In the genomic region with DNA sequence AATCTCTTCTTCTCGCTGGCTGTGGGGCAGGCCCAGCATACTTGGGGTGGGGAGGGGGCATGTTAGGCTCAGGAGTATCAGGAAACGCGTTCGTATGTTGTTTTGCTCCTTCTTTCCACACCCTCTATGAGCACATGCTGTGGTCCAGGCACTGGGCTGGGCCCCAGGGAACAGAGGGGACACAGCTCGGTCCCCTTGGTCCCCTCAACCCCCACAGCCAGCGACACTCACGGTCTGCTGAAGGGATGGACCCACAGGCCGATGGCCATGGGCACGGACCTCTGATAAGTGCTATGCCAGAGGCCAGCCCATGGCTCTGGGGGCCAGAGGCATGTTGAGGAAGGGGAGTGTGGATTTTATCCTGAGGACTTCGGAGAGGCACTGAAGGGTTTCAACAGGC, we compare ENCODE assay signal across 19 cellular contexts. TPM values are rescaled to one million over a fixed set of nuclear protein-coding genes. Genes with fewer than 3 reads are reported as not detected.
A peak's percentile ranks its signal among the peaks of the same experiment; 100 is the strongest.
DNase-seq lines count a peak whose midpoint lies in the region; ATAC-seq, FAIRE-seq and TF ChIP-seq lines count a peak whose summit lies in the region.
"Had no signal": no experiment of that assay in that cellular context is flagged by ENCODE, and none has a peak within 500 bp of the region (broad histone marks: within the 10 kb centered on the region; RNA-seq: fewer than 3 reads in every experiment).

No MANE protein-coding gene starts in this region.

- no peaks in the 10 kb centered on the region for H3K27me3 ChIP-seq in lower lobe of right lung (ENCODE audit: low read depth)
- no peaks in the 10 kb centered on the region for H3K27me3 ChIP-seq in stomach

- FAIRE-seq in HTR-8/SVneo (lab: Jason Lieb, UNC) = no peak
- FAIRE-seq: A549, D721Med, G401.6, GM12891, H1 had no signal

- peaks cover 7% of the 10 kb centered on the region for H3K36me3 ChIP-seq in lower lobe of right lung
- H3K36me3 ChIP-seq in stomach = no peaks in the 10 kb centered on the region
- H3K36me3 ChIP-seq: HAP-1 had no signal

- TF ChIP-seq POLR2A in stomach (IDR thresholded peaks at IDR 0.05) = no peak

- 82 to 89% (median 84%) methylated on average over 6 to 10 of the region's 10 CpGs for WGBS in stomach, 5 donors

- H3K9me3 ChIP-seq in lower lobe of right lung (peaks cover 11% of the 10 kb centered on the region), stomach (peaks cover 0 to 20% (median 15%) of the 10 kb centered on the region in 4 donors)
- H3K9me3 ChIP-seq: Caco-2 had no signal

- H3K27ac ChIP-seq in lower lobe of right lung = peak overlapping the region; percentile 6
- no peak overlapping the region for H3K27ac ChIP-seq in stomach
- H3K27ac ChIP-seq: 22Rv1, A549, C4-2B had no signal

- no peak for ATAC-seq in lower lobe of right lung
- ATAC-seq in omental fat pad (ENCODE audit: low FRiP score) = no peak

- no peak for TF ChIP-seq CTCF in lower lobe of right lung (IDR thresholded peaks at IDR 0.05)
- no peak for TF ChIP-seq CTCF in omental fat pad (IDR thresholded peaks at IDR 0.05)
- TF ChIP-seq CTCF in stomach (IDR thresholded peaks at IDR 0.05) = no peak

- TF ChIP-seq EP300 in stomach (IDR thresholded peaks at IDR 0.05) = no peak

- DNase-seq in activated effector memory CD4-positive, alpha-beta T cell treated with anti-CD3 and anti-CD28 coated beads, Interleukin-2, amount 50 U/mL, for 16 hours = peak; percentile 44
- DNase-seq in activated effector memory CD4-positive, alpha-beta T cell treated with Interleukin-2 at 50 U/mL for 16 hours = no peak
- DNase-seq in lower lobe of right lung (no peak), omental fat pad (ENCODE audit: low spot score) (peak; percentile 14), stomach (peak; percentile 16), posterior cingulate gyrus (no peak), HTR-8/SVneo (ENCODE audit: insufficient read length, low spot score) (no peak), NCI-H2171 (lab: John Stamatoyannopoulos, UW) (no peak)
- DNase-seq: AML-193; Caco-2; CD4-positive, alpha-beta T cell had no signal

- intact Hi-C loops in lower lobe of right lung (cut with DNase I) (no loop called here), stomach (cut with DNase I; ENCODE audit: low total_unique reads) (no loop called here), posterior cingulate gyrus (cut with DNase I) (no loop called here)

- no peak overlapping the region for H3K4me3 ChIP-seq in lower lobe of right lung
- H3K4me3 ChIP-seq in stomach = no peak overlapping the region
- H3K4me3 ChIP-seq: A549, HAP-1 had no signal

- H3K4me1 ChIP-seq in lower lobe of right lung = peaks cover 9% of the 10 kb centered on the region
- peaks cover 14 to 31% (median 28%) of the 10 kb centered on the region in 4 donors for H3K4me1 ChIP-seq in stomach
- H3K4me1 ChIP-seq: A549, Caco-2, HAP-1 had no signal

RNA-seq across cellular contexts. Expression of a gene that starts 6.2 kb away (rescaled TPM):
- total RNA-seq in lower lobe of right lung (340 TPM), omental fat pad (1,000 to 10,000 TPM in 1 of 4 donors, 100 to 1,000 TPM in 3; 285 to 1,264 (median 308) TPM), stomach (100 to 1,000 TPM in 3 of 5 donors, 10 to 100 TPM in 2; 12.9 to 276 (median 118) TPM)
- 1,000 to 10,000 TPM in 1 of 3 donors, 100 to 1,000 TPM in 2; 292 to 1,115 (median 874) TPM for polyA plus RNA-seq in stomach

RNA-seq across cellular contexts. Expression of a gene that starts 12.7 kb away (rescaled TPM):
- total RNA-seq in lower lobe of right lung (49.7 TPM), omental fat pad (100 to 1,000 TPM in 1 of 4 donors, 10 to 100 TPM in 3; 43.2 to 109 (median 47.7) TPM), stomach (10 to 100 TPM in 3 of 5 donors, 1 to 10 TPM in 2; 4.9 to 61.7 (median 24.8) TPM)
- 100 to 1,000 TPM in 2 of 3 donors, 10 to 100 TPM in 1; 87.8 to 133 (median 103) TPM for polyA plus RNA-seq in stomach

RNA-seq across cellular contexts. Expression of a gene that starts 35.6 kb away (rescaled TPM):
- total RNA-seq in lower lobe of right lung = 10.9 TPM
- total RNA-seq in omental fat pad = 10 to 100 TPM in 3 of 4 donors, 1 to 10 TPM in 1; 9.2 to 28.6 (median 13.1) TPM
- 10 to 100 TPM in 2 of 5 donors, 1 to 10 TPM in 2, not detected in 1; 1.6 to 17.1 (median 9.3) TPM for total RNA-seq in stomach
- polyA plus RNA-seq in stomach = 10 to 100 TPM in 2 of 3 donors, 1 to 10 TPM in 1; 9.9 to 33.7 (median 23.5) TPM

RNA-seq across cellular contexts. Expression of a gene that starts 35.7 kb away (rescaled TPM):
- total RNA-seq in lower lobe of right lung = 163 TPM
- 100 to 1,000 TPM; 106 to 215 (median 147) TPM for total RNA-seq in omental fat pad
- total RNA-seq in stomach = 100 to 1,000 TPM in 2 of 5 donors, 10 to 100 TPM in 3; 39.1 to 236 (median 84.4) TPM
- polyA plus RNA-seq in stomach = 10 to 100 TPM; 47.4 to 73.8 (median 61.2) TPM

RNA-seq across cellular contexts. Expression of a gene that starts 57.4 kb away (rescaled TPM):
- 5.9 TPM for total RNA-seq in lower lobe of right lung
- 1 to 10 TPM in 2 of 4 donors, under 1 TPM in 2; 0.25 to 2.0 (median 1.1) TPM for total RNA-seq in omental fat pad
- total RNA-seq in stomach = 10 to 100 TPM in 1 of 5 donors, 1 to 10 TPM in 1, under 1 TPM in 2, not detected in 1; under 0.01 to 11.7 (median 0.77) TPM
- 1 to 10 TPM in 1 of 3 donors, under 1 TPM in 2; 0.28 to 1.1 (median 0.50) TPM for polyA plus RNA-seq in stomach

Comparison
In these comparisons a context has a peak if more than half of its experiments do, and no peak if none do; other contexts are left out.
1. DNase-seq: peak in activated effector memory CD4-positive, alpha-beta T cell treated with anti-CD3 and anti-CD28 coated beads, Interleukin-2, amount 50 U/mL, for 16 hours (single experiment), omental fat pad (single experiment) and stomach (single experiment); none in activated effector memory CD4-positive, alpha-beta T cell treated with Interleukin-2 at 50 U/mL for 16 hours (single experiment), lower lobe of right lung (single experiment), posterior cingulate gyrus (0 of 10), HTR-8/SVneo (single experiment) and NCI-H2171 (single experiment).